In genomic region chr1:1658583-1659549, GRCh38 we compare ENCODE assay signal across 1 cellular context.
TF ChIP-seq lines count a peak whose summit lies in the region.
"Not testable (repeated sequence)": the region's sequence is repeated elsewhere in the genome, so short reads cannot be mapped to it uniquely, and the experiment has no call there.

Gene CDK11B (minus strand): TSS chr1:1659004. CDS start chr1:1657485, 1,519 bp downstream.

TF ChIP-seq in K562, 482 proteins besides CTCF, POLR2A, EP300 and RAD21 (continued from another document):
- peak; percentile 72 for TF ChIP-seq MYC (IDR thresholded peaks at IDR 0.05; ENCODE audit: low read depth, low read length)
- TF ChIP-seq MYC (CRISPR knock-in tag; IDR thresholded peaks at IDR 0.05; ENCODE audit: borderline replicate concordance, low read depth): peak; percentile 38; the same call in 1 of the 2 replicates
- TF ChIP-seq ETV1 (tag; conservative IDR thresholded peaks at IDR 0.05; ENCODE audit: low read depth): peak; percentile 94
- TF ChIP-seq TAF9B (IDR thresholded peaks at IDR 0.05; ENCODE audit: partially characterized antibody): peak; percentile 20
- TF ChIP-seq KLF13 (tag; IDR thresholded peaks at IDR 0.05; ENCODE audit: borderline replicate concordance, low read depth): peak; percentile 97
- TF ChIP-seq ZNF318 (IDR thresholded peaks at IDR 0.05; ENCODE audit: borderline replicate concordance in 1 of 2, low read depth in 1 of 2): peak in 1 of 2 experiments; percentile 31; a peak in 1 of 4 replicates
- peak; percentile 85 for TF ChIP-seq HCFC1 (IDR thresholded peaks at IDR 0.05; ENCODE audit: low read depth, low read length)
- TF ChIP-seq FOXK2 (conservative IDR thresholded peaks at IDR 0.05 in 1 of 2, IDR thresholded peaks at IDR 0.05 in 1 of 2; ENCODE audit: low read depth in 2 of 2): peak; percentile 96 to 99
- peak in 1 of 2 experiments; percentile 95; a peak in 2 of 4 replicates for TF ChIP-seq HDAC1 (IDR thresholded peaks at IDR 0.05)
- TF ChIP-seq ZBTB40 (IDR thresholded peaks at IDR 0.05): peak; percentile 96
- not testable (repeated sequence) for TF ChIP-seq ZBTB40 (CRISPR knock-in tag; IDR thresholded peaks at IDR 0.05)
- TF ChIP-seq CREM (IDR thresholded peaks at IDR 0.05; ENCODE audit: low read depth): peak; percentile 98
- peak; percentile 97 for TF ChIP-seq CREB1 (IDR thresholded peaks at IDR 0.05)
- TF ChIP-seq CREB1 (CRISPR knock-in tag; IDR thresholded peaks at IDR 0.05): peak; percentile 97
- TF ChIP-seq SPI1 (IDR thresholded peaks at IDR 0.05; ENCODE audit: borderline replicate concordance, low read depth, low read length): peak; percentile 61; the same call in 1 of the 2 replicates
- TF ChIP-seq ETV5 (CRISPR knock-in tag; IDR thresholded peaks at IDR 0.05; ENCODE audit: low read depth): peak; percentile 84
